In the genomic region with DNA sequence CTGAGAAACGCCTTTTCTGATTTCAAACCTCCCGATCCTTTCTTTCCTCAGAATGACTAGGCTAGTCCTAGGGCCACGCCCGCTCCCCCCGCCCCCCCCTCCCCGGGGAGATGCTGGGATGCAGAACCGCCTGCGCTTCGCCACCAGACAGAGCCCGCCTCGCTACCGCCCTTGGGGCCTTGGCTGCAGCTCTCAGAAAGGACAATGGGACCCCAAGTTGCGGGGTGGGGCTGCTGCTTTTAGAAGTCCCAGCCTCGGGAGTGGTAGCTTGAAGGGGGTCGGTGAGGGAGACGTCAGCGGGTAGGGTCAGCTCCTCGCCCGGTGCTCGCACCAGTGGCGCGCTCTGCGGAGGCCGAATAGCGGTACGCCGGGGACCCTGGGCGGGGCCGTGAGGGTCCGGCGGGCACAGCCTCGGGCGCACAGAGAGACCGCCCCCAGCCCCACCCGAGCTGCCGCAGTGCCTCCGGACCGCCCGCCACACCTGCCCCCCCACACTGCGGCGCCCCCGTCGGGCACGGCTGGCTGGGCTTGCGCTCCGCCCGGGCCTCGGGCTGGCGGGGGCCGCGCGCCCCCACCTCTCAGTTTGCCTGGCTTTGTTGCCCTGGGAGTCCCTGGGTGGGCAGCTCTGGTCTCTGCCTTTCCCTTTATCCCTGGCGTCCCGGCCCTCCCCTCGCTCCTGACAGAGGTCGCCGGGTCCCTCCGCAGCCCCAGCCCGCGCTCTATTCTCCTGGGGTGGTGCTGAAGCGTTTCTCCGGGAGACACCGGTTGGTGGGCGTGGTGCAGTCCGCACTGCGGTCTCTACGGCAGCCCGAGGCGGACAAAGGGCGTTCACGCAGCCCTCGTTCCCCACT, we compare ENCODE assay signal across 1 cellular context.
TF ChIP-seq lines count a peak whose summit lies in the region.

No MANE protein-coding gene starts in this region.

TF ChIP-seq in HepG2, 621 proteins besides CTCF, POLR2A, EP300 and RAD21 (continued from another document and continues in another):
- no peak for TF ChIP-seq FOSL2 (CRISPR knock-in tag; IDR thresholded peaks at IDR 0.05)
- no peak for TF ChIP-seq SRY (CRISPR knock-in tag; IDR thresholded peaks at IDR 0.05)
- TF ChIP-seq, protein P1, sequence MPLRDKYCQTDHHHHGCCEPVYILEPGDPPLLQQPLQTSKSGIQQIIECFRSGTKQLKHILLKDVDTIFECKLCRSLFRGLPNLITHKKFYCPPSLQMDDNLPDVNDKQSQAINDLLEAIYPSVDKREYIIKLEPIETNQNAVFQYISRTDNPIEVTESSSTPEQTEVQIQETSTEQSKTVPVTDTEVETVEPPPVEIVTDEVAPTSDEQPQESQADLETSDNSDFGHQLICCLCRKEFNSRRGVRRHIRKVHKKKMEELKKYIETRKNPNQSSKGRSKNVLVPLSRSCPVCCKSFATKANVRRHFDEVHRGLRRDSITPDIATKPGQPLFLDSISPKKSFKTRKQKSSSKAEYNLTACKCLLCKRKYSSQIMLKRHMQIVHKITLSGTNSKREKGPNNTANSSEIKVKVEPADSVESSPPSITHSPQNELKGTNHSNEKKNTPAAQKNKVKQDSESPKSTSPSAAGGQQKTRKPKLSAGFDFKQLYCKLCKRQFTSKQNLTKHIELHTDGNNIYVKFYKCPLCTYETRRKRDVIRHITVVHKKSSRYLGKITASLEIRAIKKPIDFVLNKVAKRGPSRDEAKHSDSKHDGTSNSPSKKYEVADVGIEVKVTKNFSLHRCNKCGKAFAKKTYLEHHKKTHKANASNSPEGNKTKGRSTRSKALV (CRISPR knock-in tag; IDR thresholded peaks at IDR 0.05): peak; percentile 70; the same call in 1 of the 2 replicates
- TF ChIP-seq, protein P2, sequence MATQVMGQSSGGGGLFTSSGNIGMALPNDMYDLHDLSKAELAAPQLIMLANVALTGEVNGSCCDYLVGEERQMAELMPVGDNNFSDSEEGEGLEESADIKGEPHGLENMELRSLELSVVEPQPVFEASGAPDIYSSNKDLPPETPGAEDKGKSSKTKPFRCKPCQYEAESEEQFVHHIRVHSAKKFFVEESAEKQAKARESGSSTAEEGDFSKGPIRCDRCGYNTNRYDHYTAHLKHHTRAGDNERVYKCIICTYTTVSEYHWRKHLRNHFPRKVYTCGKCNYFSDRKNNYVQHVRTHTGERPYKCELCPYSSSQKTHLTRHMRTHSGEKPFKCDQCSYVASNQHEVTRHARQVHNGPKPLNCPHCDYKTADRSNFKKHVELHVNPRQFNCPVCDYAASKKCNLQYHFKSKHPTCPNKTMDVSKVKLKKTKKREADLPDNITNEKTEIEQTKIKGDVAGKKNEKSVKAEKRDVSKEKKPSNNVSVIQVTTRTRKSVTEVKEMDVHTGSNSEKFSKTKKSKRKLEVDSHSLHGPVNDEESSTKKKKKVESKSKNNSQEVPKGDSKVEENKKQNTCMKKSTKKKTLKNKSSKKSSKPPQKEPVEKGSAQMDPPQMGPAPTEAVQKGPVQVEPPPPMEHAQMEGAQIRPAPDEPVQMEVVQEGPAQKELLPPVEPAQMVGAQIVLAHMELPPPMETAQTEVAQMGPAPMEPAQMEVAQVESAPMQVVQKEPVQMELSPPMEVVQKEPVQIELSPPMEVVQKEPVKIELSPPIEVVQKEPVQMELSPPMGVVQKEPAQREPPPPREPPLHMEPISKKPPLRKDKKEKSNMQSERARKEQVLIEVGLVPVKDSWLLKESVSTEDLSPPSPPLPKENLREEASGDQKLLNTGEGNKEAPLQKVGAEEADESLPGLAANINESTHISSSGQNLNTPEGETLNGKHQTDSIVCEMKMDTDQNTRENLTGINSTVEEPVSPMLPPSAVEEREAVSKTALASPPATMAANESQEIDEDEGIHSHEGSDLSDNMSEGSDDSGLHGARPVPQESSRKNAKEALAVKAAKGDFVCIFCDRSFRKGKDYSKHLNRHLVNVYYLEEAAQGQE (IDR thresholded peaks at IDR 0.05; ENCODE audit: borderline replicate concordance in 1 of 2, low read depth in 1 of 2, low read length in 2 of 2): 0 out of 4 replicates have a peak, but pooled peaks of 1 of the 2 experiments have one; percentile 16
- no peak for TF ChIP-seq ARHGAP35 (CRISPR knock-in tag; IDR thresholded peaks at IDR 0.05; ENCODE audit: borderline replicate concordance)
- no peak for TF ChIP-seq ZNF44 (CRISPR knock-in tag; IDR thresholded peaks at IDR 0.05)
- TF ChIP-seq U2AF1 (optimal IDR thresholded peaks at IDR 0.05; ENCODE audit: low read depth, low read length): no peak
- peak; percentile 64; the same call in 1 of the 2 replicates for TF ChIP-seq KAT8 (CRISPR knock-in tag; IDR thresholded peaks at IDR 0.05)
- no peak for TF ChIP-seq ZNF431 (CRISPR knock-in tag; IDR thresholded peaks at IDR 0.05; ENCODE audit: borderline replicate concordance, low read depth)
- TF ChIP-seq ELF1 (CRISPR knock-in tag; IDR thresholded peaks at IDR 0.05): no peak
- TF ChIP-seq, protein P3, sequence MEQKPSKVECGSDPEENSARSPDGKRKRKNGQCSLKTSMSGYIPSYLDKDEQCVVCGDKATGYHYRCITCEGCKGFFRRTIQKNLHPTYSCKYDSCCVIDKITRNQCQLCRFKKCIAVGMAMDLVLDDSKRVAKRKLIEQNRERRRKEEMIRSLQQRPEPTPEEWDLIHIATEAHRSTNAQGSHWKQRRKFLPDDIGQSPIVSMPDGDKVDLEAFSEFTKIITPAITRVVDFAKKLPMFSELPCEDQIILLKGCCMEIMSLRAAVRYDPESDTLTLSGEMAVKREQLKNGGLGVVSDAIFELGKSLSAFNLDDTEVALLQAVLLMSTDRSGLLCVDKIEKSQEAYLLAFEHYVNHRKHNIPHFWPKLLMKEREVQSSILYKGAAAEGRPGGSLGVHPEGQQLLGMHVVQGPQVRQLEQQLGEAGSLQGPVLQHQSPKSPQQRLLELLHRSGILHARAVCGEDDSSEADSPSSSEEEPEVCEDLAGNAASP (CRISPR knock-in tag; IDR thresholded peaks at IDR 0.05; ENCODE audit: borderline replicate concordance): no peak
- no peak for TF ChIP-seq SRSF1 (optimal IDR thresholded peaks at IDR 0.05; ENCODE audit: low read depth, low read length)
- TF ChIP-seq ZFP41 (CRISPR knock-in tag; IDR thresholded peaks at IDR 0.05; ENCODE audit: borderline replicate concordance): no peak
- peak; percentile 23 for TF ChIP-seq HNRNPK (IDR thresholded peaks at IDR 0.05; ENCODE audit: low read depth, low read length, poor library complexity, severe bottlenecking)
- TF ChIP-seq, protein P4, sequence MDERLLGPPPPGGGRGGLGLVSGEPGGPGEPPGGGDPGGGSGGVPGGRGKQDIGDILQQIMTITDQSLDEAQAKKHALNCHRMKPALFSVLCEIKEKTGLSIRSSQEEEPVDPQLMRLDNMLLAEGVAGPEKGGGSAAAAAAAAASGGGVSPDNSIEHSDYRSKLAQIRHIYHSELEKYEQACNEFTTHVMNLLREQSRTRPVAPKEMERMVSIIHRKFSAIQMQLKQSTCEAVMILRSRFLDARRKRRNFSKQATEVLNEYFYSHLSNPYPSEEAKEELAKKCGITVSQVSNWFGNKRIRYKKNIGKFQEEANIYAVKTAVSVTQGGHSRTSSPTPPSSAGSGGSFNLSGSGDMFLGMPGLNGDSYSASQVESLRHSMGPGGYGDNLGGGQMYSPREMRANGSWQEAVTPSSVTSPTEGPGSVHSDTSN (CRISPR knock-in tag; IDR thresholded peaks at IDR 0.05): no peak
- no peak for TF ChIP-seq ZNF432 (CRISPR knock-in tag; IDR thresholded peaks at IDR 0.05; ENCODE audit: borderline replicate concordance)
- TF ChIP-seq ZNF343 (CRISPR knock-in tag; IDR thresholded peaks at IDR 0.05): no peak
- TF ChIP-seq, protein P5, sequence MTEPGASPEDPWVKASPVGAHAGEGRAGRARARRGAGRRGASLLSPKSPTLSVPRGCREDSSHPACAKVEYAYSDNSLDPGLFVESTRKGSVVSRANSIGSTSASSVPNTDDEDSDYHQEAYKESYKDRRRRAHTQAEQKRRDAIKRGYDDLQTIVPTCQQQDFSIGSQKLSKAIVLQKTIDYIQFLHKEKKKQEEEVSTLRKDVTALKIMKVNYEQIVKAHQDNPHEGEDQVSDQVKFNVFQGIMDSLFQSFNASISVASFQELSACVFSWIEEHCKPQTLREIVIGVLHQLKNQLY (CRISPR knock-in tag; IDR thresholded peaks at IDR 0.05): no peak
- no peak for TF ChIP-seq ZFP37 (CRISPR knock-in tag; IDR thresholded peaks at IDR 0.05; ENCODE audit: borderline replicate concordance)
- no peak for TF ChIP-seq ZNF543 (CRISPR knock-in tag; IDR thresholded peaks at IDR 0.05)
- TF ChIP-seq ZMYM2 (CRISPR knock-in tag; IDR thresholded peaks at IDR 0.05): no peak
- TF ChIP-seq, protein P6, sequence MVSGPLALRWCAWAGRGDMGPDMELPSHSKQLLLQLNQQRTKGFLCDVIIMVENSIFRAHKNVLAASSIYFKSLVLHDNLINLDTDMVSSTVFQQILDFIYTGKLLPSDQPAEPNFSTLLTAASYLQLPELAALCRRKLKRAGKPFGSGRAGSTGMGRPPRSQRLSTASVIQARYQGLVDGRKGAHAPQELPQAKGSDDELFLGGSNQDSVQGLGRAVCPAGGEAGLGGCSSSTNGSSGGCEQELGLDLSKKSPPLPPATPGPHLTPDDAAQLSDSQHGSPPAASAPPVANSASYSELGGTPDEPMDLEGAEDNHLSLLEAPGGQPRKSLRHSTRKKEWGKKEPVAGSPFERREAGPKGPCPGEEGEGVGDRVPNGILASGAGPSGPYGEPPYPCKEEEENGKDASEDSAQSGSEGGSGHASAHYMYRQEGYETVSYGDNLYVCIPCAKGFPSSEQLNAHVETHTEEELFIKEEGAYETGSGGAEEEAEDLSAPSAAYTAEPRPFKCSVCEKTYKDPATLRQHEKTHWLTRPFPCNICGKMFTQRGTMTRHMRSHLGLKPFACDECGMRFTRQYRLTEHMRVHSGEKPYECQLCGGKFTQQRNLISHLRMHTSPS (CRISPR knock-in tag; IDR thresholded peaks at IDR 0.05; ENCODE audit: low read depth): no peak
- TF ChIP-seq BORCS8-MEF2B (CRISPR knock-in tag; IDR thresholded peaks at IDR 0.05): no peak
- TF ChIP-seq, protein P7, sequence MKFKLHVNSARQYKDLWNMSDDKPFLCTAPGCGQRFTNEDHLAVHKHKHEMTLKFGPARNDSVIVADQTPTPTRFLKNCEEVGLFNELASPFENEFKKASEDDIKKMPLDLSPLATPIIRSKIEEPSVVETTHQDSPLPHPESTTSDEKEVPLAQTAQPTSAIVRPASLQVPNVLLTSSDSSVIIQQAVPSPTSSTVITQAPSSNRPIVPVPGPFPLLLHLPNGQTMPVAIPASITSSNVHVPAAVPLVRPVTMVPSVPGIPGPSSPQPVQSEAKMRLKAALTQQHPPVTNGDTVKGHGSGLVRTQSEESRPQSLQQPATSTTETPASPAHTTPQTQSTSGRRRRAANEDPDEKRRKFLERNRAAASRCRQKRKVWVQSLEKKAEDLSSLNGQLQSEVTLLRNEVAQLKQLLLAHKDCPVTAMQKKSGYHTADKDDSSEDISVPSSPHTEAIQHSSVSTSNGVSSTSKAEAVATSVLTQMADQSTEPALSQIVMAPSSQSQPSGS (CRISPR knock-in tag; IDR thresholded peaks at IDR 0.05): no peak
- TF ChIP-seq PHB2 (IDR thresholded peaks at IDR 0.05; ENCODE audit: partially characterized antibody): no peak
- TF ChIP-seq, protein P8, sequence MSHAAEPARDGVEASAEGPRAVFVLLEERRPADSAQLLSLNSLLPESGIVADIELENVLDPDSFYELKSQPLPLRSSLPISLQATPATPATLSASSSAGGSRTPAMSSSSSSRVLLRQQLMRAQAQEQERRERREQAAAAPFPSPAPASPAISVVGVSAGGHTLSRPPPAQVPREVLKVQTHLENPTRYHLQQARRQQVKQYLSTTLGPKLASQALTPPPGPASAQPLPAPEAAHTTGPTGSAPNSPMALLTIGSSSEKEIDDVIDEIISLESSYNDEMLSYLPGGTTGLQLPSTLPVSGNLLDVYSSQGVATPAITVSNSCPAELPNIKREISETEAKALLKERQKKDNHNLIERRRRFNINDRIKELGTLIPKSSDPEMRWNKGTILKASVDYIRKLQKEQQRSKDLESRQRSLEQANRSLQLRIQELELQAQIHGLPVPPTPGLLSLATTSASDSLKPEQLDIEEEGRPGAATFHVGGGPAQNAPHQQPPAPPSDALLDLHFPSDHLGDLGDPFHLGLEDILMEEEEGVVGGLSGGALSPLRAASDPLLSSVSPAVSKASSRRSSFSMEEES (CRISPR knock-in tag; IDR thresholded peaks at IDR 0.05): no peak
- TF ChIP-seq RFXAP (CRISPR knock-in tag; IDR thresholded peaks at IDR 0.05; ENCODE audit: borderline replicate concordance): no peak
- TF ChIP-seq ZC3H13 (CRISPR knock-in tag; IDR thresholded peaks at IDR 0.05): no peak
- TF ChIP-seq ZNF317 (CRISPR knock-in tag; IDR thresholded peaks at IDR 0.05): no peak
- TF ChIP-seq EZH2 (conservative IDR thresholded peaks at IDR 0.05; ENCODE audit: low read depth, low read length): no peak
- no peak for TF ChIP-seq SNRNP70 (IDR thresholded peaks at IDR 0.05; ENCODE audit: low read depth, low read length)
- TF ChIP-seq KAT7 (CRISPR knock-in tag; IDR thresholded peaks at IDR 0.05; ENCODE audit: borderline replicate concordance): no peak
- 0 out of 2 replicates have a peak, but pooled peaks have one; percentile 49 for TF ChIP-seq ZNF850 (CRISPR knock-in tag; conservative IDR thresholded peaks at IDR 0.05)
- TF ChIP-seq ZNF451 (CRISPR knock-in tag; IDR thresholded peaks at IDR 0.05): no peak
- TF ChIP-seq HOXA5 (CRISPR knock-in tag; IDR thresholded peaks at IDR 0.05): no peak
- TF ChIP-seq MEIS2 (CRISPR knock-in tag; IDR thresholded peaks at IDR 0.05): no peak
- no peak for TF ChIP-seq ZNF672 (CRISPR knock-in tag; IDR thresholded peaks at IDR 0.05)
- TF ChIP-seq, protein P9, sequence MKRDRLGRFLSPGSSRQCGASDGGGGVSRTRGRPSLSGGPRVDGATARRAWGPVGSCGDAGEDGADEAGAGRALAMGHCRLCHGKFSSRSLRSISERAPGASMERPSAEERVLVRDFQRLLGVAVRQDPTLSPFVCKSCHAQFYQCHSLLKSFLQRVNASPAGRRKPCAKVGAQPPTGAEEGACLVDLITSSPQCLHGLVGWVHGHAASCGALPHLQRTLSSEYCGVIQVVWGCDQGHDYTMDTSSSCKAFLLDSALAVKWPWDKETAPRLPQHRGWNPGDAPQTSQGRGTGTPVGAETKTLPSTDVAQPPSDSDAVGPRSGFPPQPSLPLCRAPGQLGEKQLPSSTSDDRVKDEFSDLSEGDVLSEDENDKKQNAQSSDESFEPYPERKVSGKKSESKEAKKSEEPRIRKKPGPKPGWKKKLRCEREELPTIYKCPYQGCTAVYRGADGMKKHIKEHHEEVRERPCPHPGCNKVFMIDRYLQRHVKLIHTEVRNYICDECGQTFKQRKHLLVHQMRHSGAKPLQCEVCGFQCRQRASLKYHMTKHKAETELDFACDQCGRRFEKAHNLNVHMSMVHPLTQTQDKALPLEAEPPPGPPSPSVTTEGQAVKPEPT (CRISPR knock-in tag; IDR thresholded peaks at IDR 0.05; ENCODE audit: low read depth): no peak
- peak; percentile 91 for TF ChIP-seq SAP130 (CRISPR knock-in tag; IDR thresholded peaks at IDR 0.05; ENCODE audit: low read depth)
- no peak for TF ChIP-seq REXO4 (CRISPR knock-in tag; IDR thresholded peaks at IDR 0.05; ENCODE audit: borderline replicate concordance)
- no peak for TF ChIP-seq ZNF205 (CRISPR knock-in tag; IDR thresholded peaks at IDR 0.05)
- TF ChIP-seq, protein P10, sequence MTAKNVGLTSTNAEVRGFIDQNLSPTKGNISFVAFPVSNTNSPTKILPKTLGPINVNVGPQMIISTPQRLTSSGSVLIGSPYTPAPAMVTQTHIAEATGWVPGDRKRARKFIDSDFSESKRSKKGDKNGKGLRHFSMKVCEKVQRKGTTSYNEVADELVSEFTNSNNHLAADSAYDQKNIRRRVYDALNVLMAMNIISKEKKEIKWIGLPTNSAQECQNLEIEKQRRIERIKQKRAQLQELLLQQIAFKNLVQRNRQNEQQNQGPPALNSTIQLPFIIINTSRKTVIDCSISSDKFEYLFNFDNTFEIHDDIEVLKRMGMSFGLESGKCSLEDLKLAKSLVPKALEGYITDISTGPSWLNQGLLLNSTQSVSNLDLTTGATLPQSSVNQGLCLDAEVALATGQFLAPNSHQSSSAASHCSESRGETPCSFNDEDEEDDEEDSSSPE (CRISPR knock-in tag; IDR thresholded peaks at IDR 0.05): peak; percentile 47; the same call in 1 of the 2 replicates
- peak; percentile 47; the same call in 1 of the 2 replicates for TF ChIP-seq KDM2A (CRISPR knock-in tag; IDR thresholded peaks at IDR 0.05; ENCODE audit: borderline replicate concordance, low read depth)
- no peak for TF ChIP-seq ZNF260 (CRISPR knock-in tag; IDR thresholded peaks at IDR 0.05; ENCODE audit: borderline replicate concordance, low read depth)
